ENCODE assay signal across 1 cellular context in genomic region chr3:14757153-14757700, GRCh38.
TF ChIP-seq lines count a peak whose summit lies in the region.

No MANE protein-coding gene starts in this region.

TF ChIP-seq in H1, 55 proteins besides CTCF, POLR2A, EP300 and RAD21:
- TF ChIP-seq CBX8 (IDR thresholded peaks at IDR 0.05; ENCODE audit: borderline replicate concordance, low read depth, low read length) (no peak), TBP (IDR thresholded peaks at IDR 0.05; ENCODE audit: low read depth, low read length) (no peak), JUND (IDR thresholded peaks at IDR 0.05; ENCODE audit: low read length) (no peak), SP1 (IDR thresholded peaks at IDR 0.05; ENCODE audit: low read depth, low read length) (no peak), NRF1 (IDR thresholded peaks at IDR 0.05; ENCODE audit: low read depth, low read length) (no peak), KDM4A (IDR thresholded peaks at IDR 0.05; ENCODE audit: low read depth, low read length, severe bottlenecking) (no peak), ASH2L (IDR thresholded peaks at IDR 0.05; ENCODE audit: low read length) (no peak), CHD1 (IDR thresholded peaks at IDR 0.05; ENCODE audit: low read depth, low read length) (no peak), POU5F1 (IDR thresholded peaks at IDR 0.05; ENCODE audit: low read depth, low read length) (no peak), CHD7 (IDR thresholded peaks at IDR 0.05; ENCODE audit: insufficient replicate concordance, low read length) (no peak), SUZ12 (IDR thresholded peaks at IDR 0.05; ENCODE audit: low read length) (no peak), BACH1 (IDR thresholded peaks at IDR 0.05; ENCODE audit: low read length) (no peak), SIRT6 (IDR thresholded peaks at IDR 0.05; ENCODE audit: low read length) (no peak), KDM1A (IDR thresholded peaks at IDR 0.05; ENCODE audit: borderline replicate concordance, low read length) (no peak), RFX5 (IDR thresholded peaks at IDR 0.05; ENCODE audit: borderline replicate concordance, low read depth, low read length) (no peak)
- TF ChIP-seq, protein P1, sequence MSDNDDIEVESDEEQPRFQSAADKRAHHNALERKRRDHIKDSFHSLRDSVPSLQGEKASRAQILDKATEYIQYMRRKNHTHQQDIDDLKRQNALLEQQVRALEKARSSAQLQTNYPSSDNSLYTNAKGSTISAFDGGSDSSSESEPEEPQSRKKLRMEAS (IDR thresholded peaks at IDR 0.05), result no peak
